Comparison of ENCODE assay signal across 1 cellular context in genomic region chr17:32515677-32516383, GRCh38.
TF ChIP-seq lines count a peak whose summit lies in the region.

No MANE protein-coding gene starts in this region.

TF ChIP-seq in H1, 55 proteins besides CTCF, POLR2A, EP300 and RAD21 (continued from another document):
- no peak for TF ChIP-seq SP2 (IDR thresholded peaks at IDR 0.05; ENCODE audit: low read length)
TF ChIP-seq in H1: peak in this region for 0.
